Comparison of ENCODE assay signal across 24 cellular contexts in genomic region chr12:79668113-79668512, GRCh38.
"Had no signal": no experiment of that assay in that cellular context is flagged by ENCODE, and none has a peak within 500 bp of the region (broad histone marks: within the 10 kb centered on the region; RNA-seq: fewer than 3 reads in every experiment).

No MANE protein-coding gene starts in this region.

- H3K4me3 ChIP-seq: coronary artery, esophagus squamous epithelium, lower lobe of right lung, mucosa of descending colon, neural progenitor cell, prostate gland, sigmoid colon, stomach, thyroid gland, upper lobe of left lung had no signal

- H3K27ac ChIP-seq: coronary artery, esophagus squamous epithelium, lower lobe of right lung, neural progenitor cell, prostate gland, sigmoid colon, stomach, thyroid gland, upper lobe of left lung had no signal

- H3K27me3 Mint-ChIP-seq: naive B cell had no signal

- ATAC-seq: left ventricle myocardium superior; lower lobe of right lung; mucosa of descending colon; natural killer cell treated with Interleukin-12 subunit alpha and Interleukin-12 subunit beta and Interleukin-15 and Interleukin-18, amount 100 ng/mL, for 72 hours; right cardiac atrium; stimulated activated effector memory CD8-positive, alpha-beta T cell treated with anti-CD3 and anti-CD28 coated beads, Interleukin-12 subunit alpha, Interleukin-12 subunit beta, amount 100 ng/mL, for 72 hours had no signal

- H2AFZ ChIP-seq: neural progenitor cell had no signal

- H3K9ac ChIP-seq: neural progenitor cell had no signal

- H3K4me1 Mint-ChIP-seq: neural progenitor cell; stimulated activated effector memory CD8-positive, alpha-beta T cell treated with anti-CD3 and anti-CD28 coated beads, Interleukin-12 subunit alpha, Interleukin-12 subunit beta, amount 100 ng/mL, for 72 hours had no signal

- H3K27me3 ChIP-seq: esophagus squamous epithelium, neural progenitor cell, sigmoid colon, stomach, thyroid gland, upper lobe of left lung had no signal

- H3K4me1 ChIP-seq: lower lobe of right lung, prostate gland, upper lobe of left lung had no signal

- H3K4me3 Mint-ChIP-seq: immature natural killer cell; natural killer cell treated with Interleukin-12 subunit alpha and Interleukin-12 subunit beta and Interleukin-15 and Interleukin-18, amount 100 ng/mL, for 72 hours; neural progenitor cell; stimulated activated effector memory CD8-positive, alpha-beta T cell treated with anti-CD3 and anti-CD28 coated beads, Interleukin-12 subunit alpha, Interleukin-12 subunit beta, amount 100 ng/mL, for 72 hours had no signal

- H3K36me3 ChIP-seq: esophagus squamous epithelium, lower lobe of right lung, prostate gland, sigmoid colon, thyroid gland had no signal

- H3K9me3 Mint-ChIP-seq: immature natural killer cell had no signal

- H3K4me2 ChIP-seq: neural progenitor cell had no signal

- H3K36me3 Mint-ChIP-seq: immature natural killer cell; naive B cell; stimulated activated effector memory CD8-positive, alpha-beta T cell treated with anti-CD3 and anti-CD28 coated beads, Interleukin-12 subunit alpha, Interleukin-12 subunit beta, amount 100 ng/mL, for 72 hours had no signal

- DNase-seq: dermis blood vessel endothelial cell; effector memory CD4-positive, alpha-beta T cell; erythroblast; esophagus squamous epithelium; hypothalamus; immature natural killer cell; islet precursor cell; left ventricle myocardium superior; lower lobe of right lung; mucosa of descending colon; naive B cell; right cardiac atrium; sigmoid colon; stimulated activated CD4-positive, alpha-beta T cell treated with anti-CD3 and anti-CD28 coated beads, Interleukin-2, amount 100 ng/mL, for 24 hours; stimulated activated CD4-positive, alpha-beta T cell treated with anti-CD3 and anti-CD28 coated beads, Interleukin-4, amount 100 ng/mL, for 24 hours; stimulated activated naive CD4-positive, alpha-beta T cell treated with Interleukin-2 at 50 U/mL for 16 hours; stomach; thyroid gland; upper lobe of left lung had no signal

- H3K27ac Mint-ChIP-seq: immature natural killer cell; natural killer cell treated with Interleukin-12 subunit alpha and Interleukin-12 subunit beta and Interleukin-15 and Interleukin-18, amount 100 ng/mL, for 72 hours; neural progenitor cell; stimulated activated effector memory CD8-positive, alpha-beta T cell treated with anti-CD3 and anti-CD28 coated beads, Interleukin-12 subunit alpha, Interleukin-12 subunit beta, amount 100 ng/mL, for 72 hours had no signal

- H3K9me3 ChIP-seq: esophagus squamous epithelium, lower lobe of right lung, mucosa of descending colon, prostate gland, sigmoid colon, stomach, thyroid gland, upper lobe of left lung had no signal
